ENCODE assay signal across 12 cellular contexts in genomic region chr3:8983591-8983990, GRCh38. TPM values are rescaled to one million over a fixed set of nuclear protein-coding genes. Genes with fewer than 3 reads are reported as not detected.
DNase-seq lines count a peak whose midpoint lies in the region; ATAC-seq and TF ChIP-seq lines count a peak whose summit lies in the region.
"Had no signal": no experiment of that assay in that cellular context is flagged by ENCODE, and none has a peak within 500 bp of the region (broad histone marks: within the 10 kb centered on the region; RNA-seq: fewer than 3 reads in every experiment).

No MANE protein-coding gene starts in this region.

- TF ChIP-seq CTCF in brain (conservative IDR thresholded peaks at IDR 0.05) (no peak), progenitor cell of endocrine pancreas (IDR thresholded peaks at IDR 0.05; ENCODE audit: unreplicated experiment) (no peak)

- CTCF ChIA-PET in T-cell (lab: Charles Lee), result interaction anchor here in 1 of 2 donors (0.7 kb wide), 1 partner anchor 13 kb away, joined by 3 read pairs; no protein-coding TSS in a partner anchor

- POLR2A ChIA-PET in T-cell (lab: Charles Lee), result interaction anchor here in 1 of 2 donors (0.6 kb wide), 1 partner anchor 10 kb away, joined by 3 read pairs; no protein-coding TSS in a partner anchor

- DNase-seq in AG20443 (ENCODE audit: low spot score) (peak; percentile 2), left kidney (ENCODE audit: low read depth, low spot score) (peak; percentile 24), progenitor cell of endocrine pancreas (ENCODE audit: low spot score, unreplicated experiment) (no peak), NCI-H128 (lab: John Stamatoyannopoulos, UW; ENCODE audit: unreplicated experiment) (no peak), T-cell (no peak), medulla oblongata (ENCODE audit: extremely low spot score) (no peak)
- DNase-seq: 8988T; CD4-positive, CD25-positive, alpha-beta regulatory T cell; DMS53; GF-D8 had no signal

- H3K4me1 Mint-ChIP-seq in brain, result peaks cover 23% of the 10 kb centered on the region
- H3K4me1 Mint-ChIP-seq in progenitor cell of endocrine pancreas (ENCODE audit: low read depth), result peaks cover 10% of the 10 kb centered on the region
- H3K4me1 Mint-ChIP-seq in T-cell, result peaks cover 0 to 4% (median 1%) of the 10 kb centered on the region in 3 donors

- peaks cover 0 to 2% (median 0%) of the 10 kb centered on the region in 5 experiments for H3K9me3 Mint-ChIP-seq in brain
- H3K9me3 Mint-ChIP-seq in progenitor cell of endocrine pancreas (ENCODE audit: low read depth), result no peaks in the 10 kb centered on the region
- H3K9me3 Mint-ChIP-seq in T-cell, result peaks cover 0 to 4% (median 3%) of the 10 kb centered on the region in 3 donors

- ATAC-seq in HG02798 (IDR thresholded peaks at IDR 0.05; ENCODE audit: poor library complexity, unreplicated experiment) (no peak), T-cell (replicated peaks in 1 of 4) (no peak)

- H3K36me3 Mint-ChIP-seq in brain, result peaks cover 11% of the 10 kb centered on the region
- H3K36me3 Mint-ChIP-seq in progenitor cell of endocrine pancreas (ENCODE audit: insufficient read depth), result no peaks in the 10 kb centered on the region
- H3K36me3 Mint-ChIP-seq in T-cell, result no peaks in the 10 kb centered on the region
- H3K36me3 Mint-ChIP-seq: CD4-positive, CD25-positive, alpha-beta regulatory T cell had no signal

- H3K27me3 Mint-ChIP-seq in brain (peaks cover 4% of the 10 kb centered on the region), progenitor cell of endocrine pancreas (peaks cover 16% of the 10 kb centered on the region), T-cell (peaks cover 12 to 13% of the 10 kb centered on the region in 2 donors)
- H3K27me3 Mint-ChIP-seq: CD4-positive, CD25-positive, alpha-beta regulatory T cell had no signal

- H3K27ac Mint-ChIP-seq in brain (peak overlapping the region; percentile 35 to 92 (median 81)), progenitor cell of endocrine pancreas (peak overlapping the region; percentile 78), T-cell (no peak overlapping the region)
- H3K27ac Mint-ChIP-seq: CD4-positive, CD25-positive, alpha-beta regulatory T cell had no signal

- H3K4me3 Mint-ChIP-seq in brain, result no peak overlapping the region
- H3K4me3 Mint-ChIP-seq in progenitor cell of endocrine pancreas (ENCODE audit: low read depth), result no peak overlapping the region
- no peak overlapping the region for H3K4me3 Mint-ChIP-seq in T-cell
- H3K4me3 Mint-ChIP-seq: CD4-positive, CD25-positive, alpha-beta regulatory T cell had no signal

RNA-seq across cellular contexts. Expression of gene RAD18, which starts 20.3 kb away (rescaled TPM):
- polyA plus RNA-seq in brain (ENCODE audit: insufficient read depth, low read depth, low replicate concordance), result 3.4 TPM
- total RNA-seq in progenitor cell of endocrine pancreas, result 14.3 and 14.4 TPM in 2 replicates
- 10 to 100 TPM; 13.7 to 18.5 (median 16.5) TPM for total RNA-seq in T-cell

Comparison
In these comparisons a context has a peak if more than half of its experiments do, and no peak if none do; other contexts are left out.
1. DNase-seq: peak in AG20443 (single experiment) and left kidney (single experiment); none in progenitor cell of endocrine pancreas (single experiment), NCI-H128 (single experiment), T-cell (0 of 34) and medulla oblongata (single experiment).
2. H3K27ac Mint-ChIP-seq: peak in brain (5 of 5) and progenitor cell of endocrine pancreas (single experiment); none in T-cell (0 of 2).